Comparison of ENCODE assay signal across 13 cellular contexts in the genomic region with DNA sequence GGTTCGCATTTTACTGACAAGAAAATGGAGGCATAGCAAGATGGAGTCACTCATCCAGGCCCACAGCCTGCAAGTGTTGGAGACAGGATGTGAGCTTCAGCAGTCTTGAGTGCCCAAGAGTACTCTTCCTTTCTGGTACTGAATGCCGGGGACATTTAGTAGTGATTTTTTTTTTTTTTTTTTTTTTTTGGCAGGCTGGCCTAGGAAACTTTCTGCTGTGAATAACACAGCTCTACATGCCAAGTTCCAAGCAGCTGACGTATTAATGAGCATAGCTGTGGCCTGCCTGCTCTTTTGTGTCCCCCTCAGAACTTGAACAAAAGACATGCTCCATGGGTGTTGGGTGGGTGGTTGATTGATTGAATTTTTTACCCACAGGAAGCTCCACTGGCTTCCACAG.
DNase-seq lines count a peak whose midpoint lies in the region; ATAC-seq and TF ChIP-seq lines count a peak whose summit lies in the region.
"Had no signal": no experiment of that assay in that cellular context is flagged by ENCODE, and none has a peak within 500 bp of the region (broad histone marks: within the 10 kb centered on the region; RNA-seq: fewer than 3 reads in every experiment).

No MANE protein-coding gene starts in this region.

- H3K4me1 ChIP-seq in thyroid gland, result peaks cover 12 to 46% of the 10 kb centered on the region in 2 donors
- H3K4me1 ChIP-seq: right lobe of liver had no signal

- H3K27me3 ChIP-seq in thyroid gland, result no peaks in the 10 kb centered on the region
- H3K27me3 ChIP-seq: Peyer's patch, right lobe of liver had no signal

- no peak for ATAC-seq in GM21528 (IDR thresholded peaks at IDR 0.05; ENCODE audit: low FRiP score, unreplicated experiment)
- ATAC-seq: activated T-helper 17 cell treated with anti-CD3 and anti-CD28 coated beads, Interleukin-2, amount 50 U/mL, for 72 hours had no signal

- DNase-seq in GM12865 (ENCODE audit: low read depth) (peak; percentile 45), choroid plexus epithelial cell (ENCODE audit: low read depth) (peak; percentile 5), midbrain (lab: John Stamatoyannopoulos, UW) (peak; percentile 44), thyroid gland (peak; percentile 53 to 62), activated gamma-delta T cell (lab: John Stamatoyannopoulos, UW) (no peak), lower leg skin (ENCODE audit: low spot score in 2 of 2) (no peak), occipital lobe (lab: John Stamatoyannopoulos, UW) (no peak)
- DNase-seq: NCI-H226, Peyer's patch, right lobe of liver had no signal

- no peak for TF ChIP-seq CTCF in GM12865 (IDR thresholded peaks at IDR 0.05; ENCODE audit: insufficient read depth, low read depth, low read length, missing control alignments)
- TF ChIP-seq CTCF in choroid plexus epithelial cell (conservative IDR thresholded peaks at IDR 0.05; ENCODE audit: low read depth, low read length), result no peak
- no peak for TF ChIP-seq CTCF in thyroid gland (IDR thresholded peaks at IDR 0.05)
- TF ChIP-seq CTCF in lower leg skin (IDR thresholded peaks at IDR 0.05), result no peak

- H3K27ac ChIP-seq in thyroid gland, result peak overlapping the region; percentile 68 to 76 (median 71)
- H3K27ac ChIP-seq: epithelial cell of prostate, right lobe of liver had no signal

- WGBS in thyroid gland, 2 donors, result 33 to 36% methylated on average over 3 of the region's 3 CpGs
- WGBS in lower leg skin, 2 donors, result 34 to 38% methylated on average over 3 of the region's 3 CpGs

- TF ChIP-seq POLR2A in thyroid gland (IDR thresholded peaks at IDR 0.05) (no peak), lower leg skin (IDR thresholded peaks at IDR 0.05) (no peak)

- intact Hi-C loops in thyroid gland (cut with DNase I) (no loop called here), lower leg skin (cut with DNase I; ENCODE audit: low total_unique reads) (no loop called here)

- no peaks in the 10 kb centered on the region for H3K9me3 ChIP-seq in thyroid gland
- H3K9me3 ChIP-seq: Peyer's patch, right lobe of liver had no signal

- H3K4me3 ChIP-seq in GM12865 (ENCODE audit: low read depth, low read length), result no peak overlapping the region
- H3K4me3 ChIP-seq in choroid plexus epithelial cell (ENCODE audit: low read depth, low read length), result no peak overlapping the region
- H3K4me3 ChIP-seq in thyroid gland (replicated peaks in 1 of 3), result no peak overlapping the region
- H3K4me3 ChIP-seq in lower leg skin (ENCODE audit: low read depth, poor library complexity, severe bottlenecking), result no peak overlapping the region
- H3K4me3 ChIP-seq: Peyer's patch, right lobe of liver had no signal

- H3K36me3 ChIP-seq in thyroid gland, result no peaks in the 10 kb centered on the region
- H3K36me3 ChIP-seq: Peyer's patch, right lobe of liver had no signal

Comparison
In these comparisons a context has a peak if more than half of its experiments do, and no peak if none do; other contexts are left out.
1. DNase-seq: peak in GM12865 (single experiment), choroid plexus epithelial cell (single experiment), midbrain (single experiment) and thyroid gland (2 of 2); none in activated gamma-delta T cell (single experiment), lower leg skin (0 of 2) and occipital lobe (single experiment).